In genomic region chr1:44807364-44808062, GRCh38 we compare ENCODE assay signal across 1 cellular context.
A peak's percentile ranks its signal among the peaks of the same experiment; 100 is the strongest.
TF ChIP-seq lines count a peak whose summit lies in the region.

No MANE protein-coding gene starts in this region.

TF ChIP-seq in GM12878, 131 proteins besides CTCF, POLR2A, EP300 and RAD21 (continues in another document):
- no peak for TF ChIP-seq IRF5 (IDR thresholded peaks at IDR 0.05; ENCODE audit: borderline replicate concordance)
- peak; percentile 25; the same call in 1 of the 2 replicates for TF ChIP-seq SREBF2 (IDR thresholded peaks at IDR 0.05; ENCODE audit: low read length)
- no peak for TF ChIP-seq ZNF274 (IDR thresholded peaks at IDR 0.05; ENCODE audit: insufficient read depth, insufficient read length)
- peak; percentile 51; the same call in 1 of the 2 replicates for TF ChIP-seq BMI1 (IDR thresholded peaks at IDR 0.05; ENCODE audit: borderline replicate concordance)
- TF ChIP-seq MEF2A (IDR thresholded peaks at IDR 0.05; ENCODE audit: insufficient read depth, low read depth, low read length), result 0 out of 2 replicates have a peak, but pooled peaks have one; percentile 28
- TF ChIP-seq MYC (IDR thresholded peaks at IDR 0.05; ENCODE audit: insufficient read depth, insufficient read length, insufficient replicate concordance, low read length, severe bottlenecking), result no peak
- TF ChIP-seq CBX5 (IDR thresholded peaks at IDR 0.05; ENCODE audit: low read depth), result no peak
- peak in 1 of 2 experiments; percentile 86; a peak in 2 of 3 replicates for TF ChIP-seq EGR1 (IDR thresholded peaks at IDR 0.05; ENCODE audit: borderline replicate concordance in 1 of 2, low read depth in 2 of 2, low read length in 2 of 2)
- peak in 1 of 2 experiments; percentile 66; a peak in 2 of 4 replicates for TF ChIP-seq ETV6 (conservative IDR thresholded peaks at IDR 0.05 in 1 of 2, IDR thresholded peaks at IDR 0.05 in 1 of 2; ENCODE audit: borderline replicate concordance in 1 of 2, low read depth in 1 of 2)
- peak; percentile 67; the same call in 1 of the 2 replicates for TF ChIP-seq CREM (IDR thresholded peaks at IDR 0.05; ENCODE audit: low read depth)
- no peak for TF ChIP-seq SMAD5 (IDR thresholded peaks at IDR 0.05; ENCODE audit: low read depth)
- 0 out of 2 replicates have a peak, but pooled peaks have one; percentile 26 for TF ChIP-seq PAX5 (IDR thresholded peaks at IDR 0.05; ENCODE audit: borderline replicate concordance, low read depth, low read length)
- TF ChIP-seq IKZF2 (IDR thresholded peaks at IDR 0.05), result peak; percentile 48 to 52; a peak in 2 of 4 replicates
- TF ChIP-seq SPI1 (IDR thresholded peaks at IDR 0.05; ENCODE audit: borderline replicate concordance, insufficient read depth, low read depth, low read length), result peak; percentile 54; the same call in 1 of the 2 replicates
- TF ChIP-seq SUZ12 (IDR thresholded peaks at IDR 0.05; ENCODE audit: unreplicated experiment), result no peak
- TF ChIP-seq ZNF207 (IDR thresholded peaks at IDR 0.05; ENCODE audit: borderline replicate concordance), result peak; percentile 56
- 0 out of 4 replicates have a peak, but pooled peaks of 1 of the 2 experiments have one; percentile 56 for TF ChIP-seq SRF (IDR thresholded peaks at IDR 0.05; ENCODE audit: low read depth in 2 of 2, low read length in 2 of 2)
- peak; percentile 10; the same call in 1 of the 3 replicates for TF ChIP-seq POU2F2 (IDR thresholded peaks at IDR 0.05; ENCODE audit: borderline replicate concordance, low read depth, low read length)
- peak; percentile 97 for TF ChIP-seq ZNF687 (IDR thresholded peaks at IDR 0.05)
- TF ChIP-seq ELK1 (IDR thresholded peaks at IDR 0.05; ENCODE audit: low read depth, low read length), result 0 out of 2 replicates have a peak, but pooled peaks have one; percentile 27
- TF ChIP-seq ATF7 (IDR thresholded peaks at IDR 0.05; ENCODE audit: low read depth), result peak; percentile 75
- 0 out of 2 replicates have a peak, but pooled peaks have one; percentile 62 for TF ChIP-seq IKZF1 (conservative IDR thresholded peaks at IDR 0.05)
- TF ChIP-seq STAT1 (conservative IDR thresholded peaks at IDR 0.05), result peak; percentile 80; the same call in 1 of the 2 replicates
- peak; percentile 61; the same call in 1 of the 2 replicates for TF ChIP-seq MAX (IDR thresholded peaks at IDR 0.05; ENCODE audit: low read depth, low read length)
- TF ChIP-seq MYB (IDR thresholded peaks at IDR 0.05; ENCODE audit: borderline replicate concordance, low read depth, low read length), result no peak
- 0 out of 2 replicates have a peak, but pooled peaks have one; percentile 55 for TF ChIP-seq RELB (IDR thresholded peaks at IDR 0.05; ENCODE audit: low read depth)
- TF ChIP-seq BHLHE40 (IDR thresholded peaks at IDR 0.05; ENCODE audit: borderline replicate concordance in 1 of 2, low read depth in 2 of 2, low read length in 1 of 2), result peak; percentile 32 to 46; a peak in 1 of 4 replicates
- TF ChIP-seq, protein P1, sequence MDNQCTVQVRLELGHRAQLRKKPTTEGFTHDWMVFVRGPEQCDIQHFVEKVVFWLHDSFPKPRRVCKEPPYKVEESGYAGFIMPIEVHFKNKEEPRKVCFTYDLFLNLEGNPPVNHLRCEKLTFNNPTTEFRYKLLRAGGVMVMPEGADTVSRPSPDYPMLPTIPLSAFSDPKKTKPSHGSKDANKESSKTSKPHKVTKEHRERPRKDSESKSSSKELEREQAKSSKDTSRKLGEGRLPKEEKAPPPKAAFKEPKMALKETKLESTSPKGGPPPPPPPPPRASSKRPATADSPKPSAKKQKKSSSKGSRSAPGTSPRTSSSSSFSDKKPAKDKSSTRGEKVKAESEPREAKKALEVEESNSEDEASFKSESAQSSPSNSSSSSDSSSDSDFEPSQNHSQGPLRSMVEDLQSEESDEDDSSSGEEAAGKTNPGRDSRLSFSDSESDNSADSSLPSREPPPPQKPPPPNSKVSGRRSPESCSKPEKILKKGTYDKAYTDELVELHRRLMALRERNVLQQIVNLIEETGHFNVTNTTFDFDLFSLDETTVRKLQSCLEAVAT (IDR thresholded peaks at IDR 0.05), result peak; percentile 47; the same call in 1 of the 2 replicates
- TF ChIP-seq SIN3A (IDR thresholded peaks at IDR 0.05; ENCODE audit: low read depth, low read length), result peak; percentile 28
- peak; percentile 11 for TF ChIP-seq HDGF (IDR thresholded peaks at IDR 0.05)
- peak; percentile 87 for TF ChIP-seq DPF2 (IDR thresholded peaks at IDR 0.05)
- no peak for TF ChIP-seq HDAC6 (IDR thresholded peaks at IDR 0.05; ENCODE audit: unreplicated experiment)
- TF ChIP-seq BRCA1 (IDR thresholded peaks at IDR 0.05; ENCODE audit: low read depth, low read length), result 0 out of 2 replicates have a peak, but pooled peaks have one; percentile 17
- TF ChIP-seq IRF4 (IDR thresholded peaks at IDR 0.05; ENCODE audit: low read depth, low read length), result peak; percentile 9; the same call in 1 of the 2 replicates
- 0 out of 2 replicates have a peak, but pooled peaks have one; percentile 38 for TF ChIP-seq MXI1 (IDR thresholded peaks at IDR 0.05; ENCODE audit: low read depth, low read length)
- TF ChIP-seq, protein P2, sequence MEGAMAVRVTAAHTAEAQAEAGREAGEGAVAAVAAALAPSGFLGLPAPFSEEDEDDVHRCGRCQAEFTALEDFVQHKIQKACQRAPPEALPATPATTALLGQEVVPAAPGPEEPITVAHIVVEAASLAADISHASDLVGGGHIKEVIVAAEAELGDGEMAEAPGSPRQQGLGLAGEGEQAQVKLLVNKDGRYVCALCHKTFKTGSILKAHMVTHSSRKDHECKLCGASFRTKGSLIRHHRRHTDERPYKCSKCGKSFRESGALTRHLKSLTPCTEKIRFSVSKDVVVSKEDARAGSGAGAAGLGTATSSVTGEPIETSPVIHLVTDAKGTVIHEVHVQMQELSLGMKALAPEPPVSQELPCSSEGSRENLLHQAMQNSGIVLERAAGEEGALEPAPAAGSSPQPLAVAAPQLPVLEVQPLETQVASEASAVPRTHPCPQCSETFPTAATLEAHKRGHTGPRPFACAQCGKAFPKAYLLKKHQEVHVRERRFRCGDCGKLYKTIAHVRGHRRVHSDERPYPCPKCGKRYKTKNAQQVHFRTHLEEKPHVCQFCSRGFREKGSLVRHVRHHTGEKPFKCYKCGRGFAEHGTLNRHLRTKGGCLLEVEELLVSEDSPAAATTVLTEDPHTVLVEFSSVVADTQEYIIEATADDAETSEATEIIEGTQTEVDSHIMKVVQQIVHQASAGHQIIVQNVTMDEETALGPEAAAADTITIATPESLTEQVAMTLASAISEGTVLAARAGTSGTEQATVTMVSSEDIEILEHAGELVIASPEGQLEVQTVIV (IDR thresholded peaks at IDR 0.05; ENCODE audit: borderline replicate concordance, partially characterized antibody), result peak; percentile 11
- TF ChIP-seq TCF3 (IDR thresholded peaks at IDR 0.05; ENCODE audit: borderline replicate concordance, insufficient read depth, low read depth, low read length), result 0 out of 2 replicates have a peak, but pooled peaks have one; percentile 52
- TF ChIP-seq RFX5 (IDR thresholded peaks at IDR 0.05; ENCODE audit: low read depth, low read length), result peak; percentile 78
- peak; percentile 81 for TF ChIP-seq SMARCA5 (IDR thresholded peaks at IDR 0.05)
- peak; percentile 41 for TF ChIP-seq SP1 (IDR thresholded peaks at IDR 0.05; ENCODE audit: low read depth, low read length)
- 0 out of 2 replicates have a peak, but pooled peaks have one; percentile 54 for TF ChIP-seq CHD1 (IDR thresholded peaks at IDR 0.05; ENCODE audit: low read depth, low read length)
- peak; percentile 67; the same call in 1 of the 2 replicates for TF ChIP-seq CHD2 (IDR thresholded peaks at IDR 0.05; ENCODE audit: borderline replicate concordance, low read depth, low read length)
- TF ChIP-seq, protein P3, sequence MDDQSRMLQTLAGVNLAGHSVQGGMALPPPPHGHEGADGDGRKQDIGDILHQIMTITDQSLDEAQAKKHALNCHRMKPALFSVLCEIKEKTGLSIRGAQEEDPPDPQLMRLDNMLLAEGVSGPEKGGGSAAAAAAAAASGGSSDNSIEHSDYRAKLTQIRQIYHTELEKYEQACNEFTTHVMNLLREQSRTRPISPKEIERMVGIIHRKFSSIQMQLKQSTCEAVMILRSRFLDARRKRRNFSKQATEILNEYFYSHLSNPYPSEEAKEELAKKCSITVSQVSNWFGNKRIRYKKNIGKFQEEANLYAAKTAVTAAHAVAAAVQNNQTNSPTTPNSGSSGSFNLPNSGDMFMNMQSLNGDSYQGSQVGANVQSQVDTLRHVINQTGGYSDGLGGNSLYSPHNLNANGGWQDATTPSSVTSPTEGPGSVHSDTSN (IDR thresholded peaks at IDR 0.05; ENCODE audit: insufficient replicate concordance, low read depth, low read length), result peak; percentile 20
- peak; percentile 65 for TF ChIP-seq SKIL (IDR thresholded peaks at IDR 0.05; ENCODE audit: low read depth, poor library complexity, severe bottlenecking)
